27 cellular contexts compared by ENCODE assay signal in the genomic region with DNA sequence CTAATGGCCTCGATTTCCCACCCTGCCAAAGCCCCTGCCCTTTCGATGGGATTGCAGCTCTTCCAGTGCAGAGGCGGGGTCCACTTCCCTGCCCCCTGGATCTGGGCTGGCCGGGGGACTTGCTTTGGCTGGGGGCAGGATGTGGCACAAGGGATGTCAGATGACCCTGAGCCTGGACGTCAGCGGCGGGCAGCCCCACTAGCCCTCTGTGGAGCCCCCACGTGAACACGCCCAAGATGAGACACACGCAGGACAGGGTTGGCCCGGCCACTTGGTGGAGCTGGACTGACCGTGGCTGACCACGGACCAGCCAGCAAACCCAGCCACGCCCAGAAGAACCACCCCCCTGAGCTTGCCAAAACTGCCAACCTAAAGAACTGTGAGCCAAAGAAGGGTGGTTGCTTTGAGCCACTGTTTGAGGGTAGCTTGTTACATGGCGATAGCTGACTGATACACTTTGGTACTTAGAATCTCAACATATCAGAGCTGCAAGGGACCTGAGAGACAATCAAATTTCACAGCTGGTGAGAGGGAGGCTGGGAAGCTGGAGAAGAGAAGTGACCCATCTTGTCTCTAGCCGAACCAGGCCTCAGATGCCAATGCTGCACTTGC. TPM values are rescaled to one million over a fixed set of nuclear protein-coding genes. Genes with fewer than 3 reads are reported as not detected.
"Had no signal": no experiment of that assay in that cellular context is flagged by ENCODE, and none has a peak within 500 bp of the region (broad histone marks: within the 10 kb centered on the region; RNA-seq: fewer than 3 reads in every experiment).

No MANE protein-coding gene starts in this region.

- H3K27me3 Mint-ChIP-seq: IgD-negative memory B cell had no signal

- DNase-seq: Kasumi-1, KG1, MM.1S, NCI-H1092 treated with DMSO at 0.1 percent for 48 hours, NCI-H1436, NCI-H187, NCI-H2029, NCI-H2081 treated with DMSO at 0.1 percent for 48 hours, NCI-H2171, NCI-H226, NCI-H446, NCI-H510A, NCI-H524 treated with DMSO at 0.1 percent for 48 hours, NCI-H69, NCI-H774, OCI-M1, PC-9, Peyer's patch, SHP77 treated with DMSO at 0.1 percent for 48 hours had no signal

- ATAC-seq: Right ventricle myocardium inferior had no signal

- H3K27ac ChIP-seq: PC-9, Peyer's patch, SJSA1, SK-N-MC had no signal

- H3K9me3 Mint-ChIP-seq: IgD-negative memory B cell had no signal

- H3K36me3 ChIP-seq: Peyer's patch, SJSA1 had no signal

- H3K4me3 ChIP-seq: PC-9, Peyer's patch, SJSA1, SK-N-MC had no signal

- H3K4me2 ChIP-seq: PC-9 had no signal

- H3K9me3 ChIP-seq: Peyer's patch, SJSA1 had no signal

- H3K27me3 ChIP-seq: Peyer's patch had no signal

- H2AFZ ChIP-seq: PC-9 had no signal

- H3K4me1 ChIP-seq: SJSA1 had no signal

- H3K4me3 Mint-ChIP-seq: IgD-negative memory B cell had no signal

RNA-seq across cellular contexts. Expression of a gene that starts 46.6 kb away (rescaled TPM):
- total RNA-seq: HT-29; M059J; PC-9; Peyer's patch; Right ventricle myocardium inferior; RPMI7951; SJSA1; T-helper 1 cell treated with Interleukin-12 subunit alpha and Interleukin-12 subunit beta and Interleukin-4 antibody, amounts not matched to agents 30 ng/mL and 1 ng/mL, for 36 hours had no signal
- polyA plus RNA-seq: IgD-negative memory B cell had no signal
